ENCODE assay signal across 9 cellular contexts in genomic region chr11:134120921-134121526, GRCh38. TPM values are rescaled to one million over a fixed set of nuclear protein-coding genes. Genes with fewer than 3 reads are reported as not detected.
DNase-seq lines count a peak whose midpoint lies in the region; ATAC-seq and TF ChIP-seq lines count a peak whose summit lies in the region.
"Had no signal": no experiment of that assay in that cellular context is flagged by ENCODE, and none has a peak within 500 bp of the region (broad histone marks: within the 10 kb centered on the region; RNA-seq: fewer than 3 reads in every experiment).

No MANE protein-coding gene starts in this region.

- WGBS in transverse colon (ENCODE audit: low coverage in 1 of 2), 2 donors = 41 to 51% methylated on average over 6 to 9 of the region's 9 CpGs

- H3K79me2 ChIP-seq in fibroblast of lung (ENCODE audit: control insufficient read depth, insufficient read depth, low read length) (peaks cover 2% of the 10 kb centered on the region), OCI-LY7 (ENCODE audit: insufficient read depth, low read depth, low read length) (no peaks in the 10 kb centered on the region)

- TF ChIP-seq POLR2A in transverse colon (IDR thresholded peaks at IDR 0.05) = no peak

- H3K27me3 Mint-ChIP-seq in T-helper 2 cell treated with Interferon-gamma antibody and Interleukin-4, amounts not matched to agents 5 μg/mL and 100 μg/mL, for 36 hours (ENCODE audit: low read depth) = peaks cover 36% of the 10 kb centered on the region

- POLR2A ChIA-PET in OCI-LY7 (lab: Charles Lee) = no interaction called here

- no TSS peak for BruUV-seq in OCI-LY7 (replicated peaks; lab: Mats Ljungman, UMichigan)

- peak overlapping the region; percentile 4 for H3K9ac ChIP-seq in fibroblast of lung (ENCODE audit: insufficient read depth, low read length)
- peak overlapping the region in 1 of 2 donors; percentile 37 for H3K9ac ChIP-seq in mucosa of rectum (ENCODE audit: low read depth in 1 of 2, low read length in 2 of 2)

- H3K27me3 ChIP-seq in fibroblast of lung (ENCODE audit: control insufficient read depth, insufficient read depth, low read length) (no peaks in the 10 kb centered on the region), mucosa of rectum (ENCODE audit: control insufficient read depth in 2 of 2, insufficient read depth in 2 of 2, low read length in 2 of 2) (peaks cover 9 to 20% of the 10 kb centered on the region in 2 donors), transverse colon (peaks cover 35% of the 10 kb centered on the region)

- intact Hi-C loops in transverse colon (cut with DNase I; ENCODE audit: low total_unique reads) = loop anchor here (5.0 to 10.0 kb wide), 2 partner anchors 49 to 166 kb away; partner anchors contain the start of gene IGSF9B
- intact Hi-C loops in OCI-LY7 (cut with micrococcal nuclease; ENCODE audit: unreplicated experiment) = no loop called here

- H3K4me1 Mint-ChIP-seq in T-helper 2 cell treated with Interferon-gamma antibody and Interleukin-4, amounts not matched to agents 5 μg/mL and 100 μg/mL, for 36 hours (ENCODE audit: low read depth) = peaks cover 10% of the 10 kb centered on the region

- H3K27ac Mint-ChIP-seq in T-helper 2 cell treated with Interferon-gamma antibody and Interleukin-4, amounts not matched to agents 5 μg/mL and 100 μg/mL, for 36 hours = no peak overlapping the region

- H3K9me3 ChIP-seq in fibroblast of lung (ENCODE audit: control insufficient read depth, insufficient read depth, low read depth, low read length) (no peaks in the 10 kb centered on the region), mucosa of rectum (ENCODE audit: control insufficient read depth in 2 of 2, low read length in 2 of 2) (no peaks in the 10 kb centered on the region), transverse colon (no peaks in the 10 kb centered on the region), OCI-LY7 (ENCODE audit: low read length) (no peaks in the 10 kb centered on the region)

- no peak overlapping the region for H3K4me3 Mint-ChIP-seq in T-helper 2 cell treated with Interferon-gamma antibody and Interleukin-4, amounts not matched to agents 5 μg/mL and 100 μg/mL, for 36 hours

- CTCF ChIA-PET in OCI-LY7 (lab: Charles Lee; ENCODE audit: unreplicated experiment) = no interaction called here

- H3K4me2 ChIP-seq in fibroblast of lung (ENCODE audit: extremely low read depth, insufficient read depth, low read length) = peak overlapping the region; percentile 95
- no peak overlapping the region for H3K4me2 ChIP-seq in OCI-LY7 (ENCODE audit: low read length)

- ATAC-seq in SK-N-SH treated with all-trans-retinoic acid at 6 μM for 48 hours (peak; percentile 46), HG03196 (IDR thresholded peaks at IDR 0.05; ENCODE audit: unreplicated experiment) (no peak)

- H4K20me1 ChIP-seq in fibroblast of lung (ENCODE audit: control insufficient read depth, extremely low read depth, insufficient read depth, low read length) = no peaks in the 10 kb centered on the region
- no peaks in the 10 kb centered on the region for H4K20me1 ChIP-seq in OCI-LY7 (ENCODE audit: insufficient read depth, low read length)

- H3K4me3 ChIP-seq in fibroblast of lung (replicated peaks in 1 of 4; ENCODE audit: control extremely low read depth in 1 of 4, insufficient read depth in 1 of 4, low read depth in 3 of 4, low read length in 4 of 4) (peak overlapping the region in 3 of 4 experiments; percentile 7 to 48 (median 43)), mucosa of rectum (ENCODE audit: low read length in 2 of 2) (peak overlapping the region in 1 of 2 donors; percentile 37), transverse colon (peak overlapping the region in 1 of 4 donors; percentile 4), OCI-LY7 (ENCODE audit: low read depth, low read length, poor library complexity, severe bottlenecking) (no peak overlapping the region)

- H3K9me2 ChIP-seq in OCI-LY7 (ENCODE audit: insufficient read depth, low read length) = no peaks in the 10 kb centered on the region

- H3K27ac ChIP-seq in fibroblast of lung (ENCODE audit: insufficient read depth, low read length) = peak overlapping the region; percentile 84
- peak overlapping the region; percentile 70 to 77 for H3K27ac ChIP-seq in mucosa of rectum (ENCODE audit: low read depth in 2 of 2, low read length in 2 of 2)
- peak overlapping the region; percentile 79 to 85 (median 83) for H3K27ac ChIP-seq in transverse colon
- H3K27ac ChIP-seq in OCI-LY7 (ENCODE audit: low read depth, low read length, poor library complexity, severe bottlenecking) = no peak overlapping the region

- H3K36me3 ChIP-seq in fibroblast of lung (ENCODE audit: control insufficient read depth, insufficient read depth, low read length) (no peaks in the 10 kb centered on the region), mucosa of rectum (ENCODE audit: control insufficient read depth in 2 of 2, insufficient read depth in 2 of 2, low read length in 2 of 2) (no peaks in the 10 kb centered on the region), transverse colon (no peaks in the 10 kb centered on the region), OCI-LY7 (ENCODE audit: insufficient read depth, low read length) (no peaks in the 10 kb centered on the region)

- no peaks in the 10 kb centered on the region for H3K9me3 Mint-ChIP-seq in T-helper 2 cell treated with Interferon-gamma antibody and Interleukin-4, amounts not matched to agents 5 μg/mL and 100 μg/mL, for 36 hours

- H2AFZ ChIP-seq in fibroblast of lung (ENCODE audit: low read length) (peak overlapping the region; percentile 31), OCI-LY7 (ENCODE audit: low read length) (no peak overlapping the region)

- TF ChIP-seq CTCF in fibroblast of lung (conservative IDR thresholded peaks at IDR 0.05 in 1 of 2, IDR thresholded peaks at IDR 0.05 in 1 of 2; ENCODE audit: low read depth in 1 of 2, low read length in 2 of 2) (no peak), transverse colon (IDR thresholded peaks at IDR 0.05) (no peak), OCI-LY7 (conservative IDR thresholded peaks at IDR 0.05; ENCODE audit: low read length) (no peak)

- H3K36me3 Mint-ChIP-seq in T-helper 2 cell treated with Interferon-gamma antibody and Interleukin-4, amounts not matched to agents 5 μg/mL and 100 μg/mL, for 36 hours (ENCODE audit: low read depth) = no peaks in the 10 kb centered on the region

- in situ Hi-C loops in transverse colon (cut with MboI; ENCODE audit: low pct_ligation_motif_present in 1 of 4, low pct_unique_long_range_greater_than_20kb in 1 of 4, low sequenced_read_pairs in 3 of 4) = no loop called here

- peaks cover 14% of the 10 kb centered on the region for H3K4me1 ChIP-seq in fibroblast of lung (ENCODE audit: control insufficient read depth, extremely low read depth, insufficient read depth, low read length)
- H3K4me1 ChIP-seq in mucosa of rectum (ENCODE audit: control insufficient read depth in 2 of 2, insufficient read depth in 2 of 2, low read length in 2 of 2) = no peaks in the 10 kb centered on the region
- peaks cover 4 to 28% (median 19%) of the 10 kb centered on the region in 4 donors for H3K4me1 ChIP-seq in transverse colon
- no peaks in the 10 kb centered on the region for H3K4me1 ChIP-seq in OCI-LY7 (ENCODE audit: insufficient read depth, low read length, poor library complexity, severe bottlenecking)

- TF ChIP-seq EP300 in transverse colon (IDR thresholded peaks at IDR 0.05; ENCODE audit: low read depth) = no peak

- DNase-seq in fibroblast of lung (ENCODE audit: low read depth in 2 of 2) (peak; percentile 64 to 78), transverse colon (no peak), GM19240 (ENCODE audit: insufficient read length, low spot score) (no peak), OCI-LY7 (ENCODE audit: low spot score) (no peak)
- no peak for DNase-seq in T-helper 2 cell treated with Interferon-gamma antibody and Interleukin-4, amounts not matched to agents 5 μg/mL and 100 μg/mL, for 36 hours (ENCODE audit: low spot score)
- DNase-seq: MM.1S had no signal

TF ChIP-seq in SK-N-SH treated with all-trans-retinoic acid at 6 μM for 48 hours, 23 proteins besides CTCF, POLR2A, EP300 and RAD21:
- no peak for TF ChIP-seq CSDC2 (CRISPR knock-in tag; IDR thresholded peaks at IDR 0.05)
- TF ChIP-seq RARB (CRISPR knock-in tag; IDR thresholded peaks at IDR 0.05) = no peak
- no peak for TF ChIP-seq SNAI2 (CRISPR knock-in tag; IDR thresholded peaks at IDR 0.05)
- no peak for TF ChIP-seq ZC3H10 (CRISPR knock-in tag; IDR thresholded peaks at IDR 0.05)
- no peak for TF ChIP-seq ZNF70 (CRISPR knock-in tag; IDR thresholded peaks at IDR 0.05)
- no peak for TF ChIP-seq PPARA (CRISPR knock-in tag; IDR thresholded peaks at IDR 0.05; ENCODE audit: borderline replicate concordance)
- TF ChIP-seq CSRNP3 (CRISPR knock-in tag; IDR thresholded peaks at IDR 0.05) = no peak
- TF ChIP-seq ESRRG (CRISPR knock-in tag; IDR thresholded peaks at IDR 0.05) = no peak

RNA-seq across cellular contexts. Expression of gene JAM3, which starts 52.2 kb away (rescaled TPM):
- total RNA-seq in fibroblast of lung (60.4 and 85.7 TPM in 2 replicates), transverse colon (10 to 100 TPM in 3 of 4 donors, 1 to 10 TPM in 1; 7.8 to 56.9 (median 13.8) TPM), OCI-LY7 (2022) (not detected in 2 replicates)
- polyA plus RNA-seq in fibroblast of lung = 44.1 and 54.5 TPM in 2 replicates
- polyA plus RNA-seq in fibroblast of lung (2012) = 34.3 and 41.9 TPM in 2 replicates
- 53.5 and 56.9 TPM in 2 replicates for polyA minus RNA-seq in fibroblast of lung (ENCODE audit: low replicate concordance)
- total RNA-seq in OCI-LY7 (2014; rRNA removed; shearing (Covaris generic)) = not detected in 2 replicates

Comparison
In these comparisons a context has a peak if more than half of its experiments do, and no peak if none do; other contexts are left out.
1. DNase-seq: peak in fibroblast of lung (2 of 2); none in transverse colon (single experiment), GM19240 (single experiment), T-helper 2 cell treated with Interferon-gamma antibody and Interleukin-4, amounts not matched to agents 5 μg/mL and 100 μg/mL, for 36 hours (single experiment) and OCI-LY7 (single experiment).
2. RNA of gene JAM3, which starts 52.2 kb away (total RNA-seq): 60.4 to 85.7 TPM in fibroblast of lung and 7.8 to 56.9 TPM in transverse colon; not detected in OCI-LY7; every median in the first group is over 4 times any median in the second.